12 cellular contexts compared by ENCODE assay signal in the genomic region with DNA sequence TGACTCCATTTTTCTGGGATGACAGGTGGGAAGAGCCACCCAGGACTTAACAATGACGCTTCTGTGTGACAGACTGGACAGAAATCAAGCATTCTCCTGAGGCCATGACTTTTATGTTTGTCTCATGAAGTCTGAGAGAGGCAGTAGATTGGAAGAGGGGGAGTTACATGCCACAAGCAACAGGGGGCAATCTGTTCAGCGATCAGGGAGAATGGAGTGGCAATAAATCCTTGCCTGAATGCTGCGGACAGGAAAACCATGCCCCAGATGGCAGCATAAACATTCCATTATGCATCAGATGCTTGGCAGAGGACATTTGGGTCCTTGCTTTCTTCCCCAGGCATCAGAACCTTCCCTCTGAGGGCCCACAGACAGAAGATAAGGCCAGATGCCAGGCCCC.
"Had no signal": no experiment of that assay in that cellular context is flagged by ENCODE, and none has a peak within 500 bp of the region (broad histone marks: within the 10 kb centered on the region; RNA-seq: fewer than 3 reads in every experiment).

No MANE protein-coding gene starts in this region.

- H3K36me3 ChIP-seq: ascending aorta, cardiac muscle cell, esophagus squamous epithelium, WERI-Rb-1 had no signal

- H3K9me3 Mint-ChIP-seq: activated CD8-positive, alpha-beta T cell treated with anti-CD3 and anti-CD28 coated beads for 36 hours had no signal

- H3K27me3 Mint-ChIP-seq: activated CD4-positive, alpha-beta T cell treated with anti-CD3 and anti-CD28 coated beads for 36 hours; activated CD8-positive, alpha-beta T cell treated with anti-CD3 and anti-CD28 coated beads for 36 hours had no signal

- H3K27ac ChIP-seq: ascending aorta, cardiac muscle cell, WERI-Rb-1 had no signal

- H3K4me3 Mint-ChIP-seq: activated CD4-positive, alpha-beta T cell treated with anti-CD3 and anti-CD28 coated beads for 36 hours; activated CD8-positive, alpha-beta T cell treated with anti-CD3 and anti-CD28 coated beads for 36 hours had no signal

- ATAC-seq: activated CD4-positive, alpha-beta T cell treated with anti-CD3 and anti-CD28 coated beads for 36 hours; activated CD8-positive, alpha-beta T cell treated with anti-CD3 and anti-CD28 coated beads for 36 hours; left colon had no signal

- H3K27ac Mint-ChIP-seq: activated CD4-positive, alpha-beta T cell treated with anti-CD3 and anti-CD28 coated beads for 36 hours; activated CD8-positive, alpha-beta T cell treated with anti-CD3 and anti-CD28 coated beads for 36 hours had no signal

- DNase-seq: activated CD4-positive, alpha-beta T cell treated with anti-CD3 and anti-CD28 coated beads for 36 hours; activated CD8-positive, alpha-beta memory T cell treated with anti-CD3 and anti-CD28 coated beads, Interleukin-2, amount 50 U/mL, for 4 hours; activated CD8-positive, alpha-beta T cell treated with anti-CD3 and anti-CD28 coated beads for 36 hours; activated naive CD4-positive, alpha-beta T cell; esophagus squamous epithelium; foreskin melanocyte; head of caudate nucleus; left colon; T1000; WERI-Rb-1 had no signal

- H3K9me3 ChIP-seq: ascending aorta, esophagus squamous epithelium had no signal

- H3K27me3 ChIP-seq: ascending aorta, cardiac muscle cell, esophagus squamous epithelium had no signal

- H3K4me3 ChIP-seq: ascending aorta, cardiac muscle cell, esophagus squamous epithelium had no signal
